ENCODE assay signal across 16 cellular contexts in genomic region chr12:11639463-11639862, GRCh38. TPM values are rescaled to one million over a fixed set of nuclear protein-coding genes. Genes with fewer than 3 reads are reported as not detected.
DNase-seq lines count a peak whose midpoint lies in the region; ATAC-seq and TF ChIP-seq lines count a peak whose summit lies in the region.
"Had no signal": no experiment of that assay in that cellular context is flagged by ENCODE, and none has a peak within 500 bp of the region (broad histone marks: within the 10 kb centered on the region; RNA-seq: fewer than 3 reads in every experiment).

No MANE protein-coding gene starts in this region.

- H3K27ac Mint-ChIP-seq in activated B cell treated with CpG ODN at 0.5 μM for 24 hours (peak overlapping the region; percentile 21), endothelial cell (ENCODE audit: unreplicated experiment) (no peak overlapping the region)
- H3K27ac Mint-ChIP-seq: B cell; CD4-positive, alpha-beta T cell; CD8-positive, alpha-beta T cell had no signal

- no peaks in the 10 kb centered on the region for H3K36me3 ChIP-seq in mucosa of descending colon (ENCODE audit: low read depth)
- H3K36me3 ChIP-seq: BLaER1 treated with 17β-estradiol and CSF1 and Interleukin-3, amounts not matched to agents 10 nM and 100 nM had no signal

- no peak for TF ChIP-seq CTCF in activated B cell treated with CpG ODN at 0.5 μM for 24 hours (IDR thresholded peaks at IDR 0.05)
- no peak for TF ChIP-seq CTCF in endothelial cell (IDR thresholded peaks at IDR 0.05; ENCODE audit: unreplicated experiment)
- no peak for TF ChIP-seq CTCF in mucosa of descending colon (IDR thresholded peaks at IDR 0.05)
- no peak for TF ChIP-seq CTCF in GM10248 (IDR thresholded peaks at IDR 0.05; ENCODE audit: control extremely low read depth, extremely low read depth, low read depth, missing control alignments)

- CTCF ChIA-PET in activated B cell treated with CpG ODN at 0.5 μM for 24 hours (lab: Charles Lee) (no interaction called here), GM10248 (lab: Yijun Ruan, JAX) (no interaction called here)

- H3K36me3 Mint-ChIP-seq in activated B cell treated with CpG ODN at 0.5 μM for 24 hours (ENCODE audit: low read depth) (no peaks in the 10 kb centered on the region), endothelial cell (ENCODE audit: low read depth, unreplicated experiment) (peaks cover 8% of the 10 kb centered on the region)
- H3K36me3 Mint-ChIP-seq: CD8-positive, alpha-beta T cell had no signal

- POLR2A ChIA-PET in activated B cell treated with CpG ODN at 0.5 μM for 24 hours (lab: Charles Lee) (interaction anchor here (2.0 kb wide), 1 partner anchor 10 kb away, joined by 16 read pairs; the partner anchor contains the start of gene ETV6), GM10248 (lab: Yijun Ruan, JAX) (no interaction called here)

- H3K9me3 Mint-ChIP-seq in activated B cell treated with CpG ODN at 0.5 μM for 24 hours (peaks cover 8% of the 10 kb centered on the region), endothelial cell (ENCODE audit: unreplicated experiment) (no peaks in the 10 kb centered on the region)

- intact Hi-C loops in activated B cell treated with CpG ODN at 0.5 μM for 24 hours (cut with micrococcal nuclease) (no loop called here), mucosa of descending colon (cut with DNase I, micrococcal nuclease) (no loop called here)

- peaks cover 6% of the 10 kb centered on the region for H3K9me3 ChIP-seq in mucosa of descending colon

- H3K4me3 Mint-ChIP-seq in activated B cell treated with CpG ODN at 0.5 μM for 24 hours (peak overlapping the region; percentile 9), endothelial cell (ENCODE audit: unreplicated experiment) (peak overlapping the region; percentile 28)
- H3K4me3 Mint-ChIP-seq: B cell; CD4-positive, alpha-beta T cell; CD8-positive, alpha-beta T cell had no signal

- peaks cover 12% of the 10 kb centered on the region for H3K4me1 Mint-ChIP-seq in activated B cell treated with CpG ODN at 0.5 μM for 24 hours
- peaks cover 3% of the 10 kb centered on the region for H3K4me1 Mint-ChIP-seq in endothelial cell (ENCODE audit: unreplicated experiment)

- H3K4me3 ChIP-seq in mucosa of descending colon = no peak overlapping the region
- H3K4me3 ChIP-seq: A549; BLaER1 treated with 17β-estradiol and CSF1 and Interleukin-3, amounts not matched to agents 10 nM and 100 nM had no signal

- H3K4me1 ChIP-seq in mucosa of descending colon (ENCODE audit: low read depth) = no peaks in the 10 kb centered on the region
- H3K4me1 ChIP-seq: A549; BLaER1 treated with 17β-estradiol and CSF1 and Interleukin-3, amounts not matched to agents 10 nM and 100 nM; Caco-2 had no signal

- H3K27me3 Mint-ChIP-seq in activated B cell treated with CpG ODN at 0.5 μM for 24 hours = no peaks in the 10 kb centered on the region
- peaks cover 7% of the 10 kb centered on the region for H3K27me3 Mint-ChIP-seq in endothelial cell (ENCODE audit: unreplicated experiment)
- H3K27me3 Mint-ChIP-seq: B cell; CD4-positive, alpha-beta T cell had no signal

- no peak for DNase-seq in activated B cell treated with CpG ODN at 0.5 μM for 24 hours
- DNase-seq in endothelial cell (ENCODE audit: low spot score) = no peak
- DNase-seq in mucosa of descending colon = no peak
- no peak for DNase-seq in GM10248 (ENCODE audit: extremely low spot score)
- DNase-seq in NCI-H1092 (lab: John Stamatoyannopoulos, UW) = no peak
- DNase-seq in kidney glomerular epithelial cell (lab: John Stamatoyannopoulos, UW) = no peak
- DNase-seq: AML-193; Caco-2; Calu3; CD4-positive, alpha-beta T cell; CD8-positive, alpha-beta T cell; DMS79 treated with DMSO at 0.1 percent for 48 hours; GF-D8 had no signal

- ATAC-seq in activated B cell treated with CpG ODN at 0.5 μM for 24 hours (ENCODE audit: low read depth) = peak; percentile 47
- ATAC-seq in mucosa of descending colon = peak; percentile 16
- ATAC-seq: A549; CD8-positive, alpha-beta T cell had no signal

RNA-seq across cellular contexts. Expression of gene ETV6, which starts 10.0 kb away (rescaled TPM):
- 116 and 130 TPM in 2 replicates for total RNA-seq in activated B cell treated with CpG ODN at 0.5 μM for 24 hours
- total RNA-seq in endothelial cell (ENCODE audit: unreplicated experiment) = 98.7 TPM
- total RNA-seq in mucosa of descending colon = 10 to 100 TPM; 60.9 to 74.3 (median 72.8) TPM
